Comparison of ENCODE assay signal across 1 cellular context in genomic region chr4:74005528-74005927, GRCh38.
TF ChIP-seq lines count a peak whose summit lies in the region.

No MANE protein-coding gene starts in this region.

TF ChIP-seq in HepG2, 621 proteins besides CTCF, POLR2A, EP300 and RAD21 (continued from another document and continues in another):
- no peak for TF ChIP-seq CSRNP2 (CRISPR knock-in tag; conservative IDR thresholded peaks at IDR 0.05; ENCODE audit: low read depth)
- TF ChIP-seq SP1 (IDR thresholded peaks at IDR 0.05) = no peak
- no peak for TF ChIP-seq SP1 (CRISPR knock-in tag; IDR thresholded peaks at IDR 0.05)
- TF ChIP-seq ZSCAN21 (CRISPR knock-in tag; IDR thresholded peaks at IDR 0.05; ENCODE audit: borderline replicate concordance) = no peak
- no peak for TF ChIP-seq STAT6 (CRISPR knock-in tag; IDR thresholded peaks at IDR 0.05; ENCODE audit: borderline replicate concordance)
- TF ChIP-seq ZNF549 (CRISPR knock-in tag; IDR thresholded peaks at IDR 0.05) = no peak
- TF ChIP-seq ZNF773 (CRISPR knock-in tag; IDR thresholded peaks at IDR 0.05; ENCODE audit: borderline replicate concordance) = no peak
- TF ChIP-seq ZNF782 (CRISPR knock-in tag; IDR thresholded peaks at IDR 0.05; ENCODE audit: borderline replicate concordance) = no peak
- no peak for TF ChIP-seq ZNF766 (CRISPR knock-in tag; IDR thresholded peaks at IDR 0.05; ENCODE audit: borderline replicate concordance)
- TF ChIP-seq KLF12 (CRISPR knock-in tag; IDR thresholded peaks at IDR 0.05; ENCODE audit: borderline replicate concordance) = no peak
- TF ChIP-seq ZNF780A (CRISPR knock-in tag; IDR thresholded peaks at IDR 0.05) = no peak
- peak; percentile 89 for TF ChIP-seq BCL6 (CRISPR knock-in tag; IDR thresholded peaks at IDR 0.05)
- TF ChIP-seq ZBTB49 (CRISPR knock-in tag; IDR thresholded peaks at IDR 0.05; ENCODE audit: borderline replicate concordance) = no peak
- no peak for TF ChIP-seq ZNF570 (CRISPR knock-in tag; IDR thresholded peaks at IDR 0.05; ENCODE audit: borderline replicate concordance)
- TF ChIP-seq ZNF446 (CRISPR knock-in tag; IDR thresholded peaks at IDR 0.05) = no peak
- TF ChIP-seq ZNF589 (CRISPR knock-in tag; conservative IDR thresholded peaks at IDR 0.05) = no peak
- TF ChIP-seq ESRRA (CRISPR knock-in tag; IDR thresholded peaks at IDR 0.05; ENCODE audit: low read depth) = no peak
- no peak for TF ChIP-seq DZIP1 (CRISPR knock-in tag; IDR thresholded peaks at IDR 0.05)
- no peak for TF ChIP-seq FOSL1 (CRISPR knock-in tag; IDR thresholded peaks at IDR 0.05; ENCODE audit: borderline replicate concordance)
- TF ChIP-seq SIN3B (IDR thresholded peaks at IDR 0.05; ENCODE audit: low read length) = no peak
- TF ChIP-seq SCMH1 (CRISPR knock-in tag; IDR thresholded peaks at IDR 0.05; ENCODE audit: borderline replicate concordance) = no peak
- TF ChIP-seq ZNF850 (CRISPR knock-in tag; conservative IDR thresholded peaks at IDR 0.05) = no peak
- no peak for TF ChIP-seq CENPBD1 (CRISPR knock-in tag; IDR thresholded peaks at IDR 0.05; ENCODE audit: borderline replicate concordance, low read depth)
- no peak for TF ChIP-seq DPF2 (CRISPR knock-in tag; IDR thresholded peaks at IDR 0.05; ENCODE audit: borderline replicate concordance, low read depth)
- no peak for TF ChIP-seq ZHX1 (CRISPR knock-in tag; IDR thresholded peaks at IDR 0.05; ENCODE audit: low read depth)
- TF ChIP-seq GATAD2A (CRISPR knock-in tag; IDR thresholded peaks at IDR 0.05) = peak; percentile 75
- TF ChIP-seq SOX6 (IDR thresholded peaks at IDR 0.05) = no peak
- peak; percentile 92 for TF ChIP-seq SOX6 (CRISPR knock-in tag; IDR thresholded peaks at IDR 0.05)
- TF ChIP-seq RBAK (CRISPR knock-in tag; IDR thresholded peaks at IDR 0.05) = no peak
- TF ChIP-seq RORA (CRISPR knock-in tag; IDR thresholded peaks at IDR 0.05) = no peak
- TF ChIP-seq ZNF3 (CRISPR knock-in tag; IDR thresholded peaks at IDR 0.05) = no peak
- no peak for TF ChIP-seq ZNF430 (CRISPR knock-in tag; IDR thresholded peaks at IDR 0.05)
- TF ChIP-seq ZNF281 (CRISPR knock-in tag; IDR thresholded peaks at IDR 0.05; ENCODE audit: borderline replicate concordance) = no peak
- TF ChIP-seq ZBTB43 (CRISPR knock-in tag; conservative IDR thresholded peaks at IDR 0.05) = no peak
- TF ChIP-seq PHF8 (CRISPR knock-in tag; IDR thresholded peaks at IDR 0.05) = no peak
- TF ChIP-seq ZC3H13 (CRISPR knock-in tag; IDR thresholded peaks at IDR 0.05) = no peak
- peak; percentile 82 for TF ChIP-seq ATF3 (CRISPR knock-in tag; IDR thresholded peaks at IDR 0.05)
- no peak; the same call in 1 of the 2 replicates for TF ChIP-seq RERE (CRISPR knock-in tag; IDR thresholded peaks at IDR 0.05; ENCODE audit: low read depth)
- no peak for TF ChIP-seq ZNF792 (CRISPR knock-in tag; IDR thresholded peaks at IDR 0.05)
